ENCODE assay signal across 12 cellular contexts in genomic region chr20:63854766-63855362, GRCh38. TPM values are rescaled to one million over a fixed set of nuclear protein-coding genes. Genes with fewer than 3 reads are reported as not detected.
DNase-seq lines count a peak whose midpoint lies in the region; ATAC-seq, FAIRE-seq and TF ChIP-seq lines count a peak whose summit lies in the region.
"Had no signal": no experiment of that assay in that cellular context is flagged by ENCODE, and none has a peak within 500 bp of the region (broad histone marks: within the 10 kb centered on the region; RNA-seq: fewer than 3 reads in every experiment).

No MANE protein-coding gene starts in this region.

- no peaks in the 10 kb centered on the region for H3K27me3 ChIP-seq in HUES48 (ENCODE audit: control insufficient read depth, insufficient read depth, low read length)
- H3K27me3 ChIP-seq: MG63 had no signal

- peaks cover 48% of the 10 kb centered on the region for H3K4me1 ChIP-seq in HUES48 (ENCODE audit: control insufficient read depth, insufficient read depth, low read length)
- H3K4me1 ChIP-seq in kidney (ENCODE audit: control insufficient read depth in 1 of 2, insufficient read depth in 1 of 2, low read depth in 1 of 2, low read length in 2 of 2), result peaks cover 25 to 48% of the 10 kb centered on the region in 2 donors

- DNase-seq in choroid plexus epithelial cell (ENCODE audit: low read depth) (no peak), kidney (peak; percentile 84), HuH-7 (ENCODE audit: low spot score) (no peak)
- DNase-seq in effector CD8-positive, alpha-beta T cell (lab: John Stamatoyannopoulos, UW), result no peak
- DNase-seq: activated CD4-positive, alpha-beta memory T cell treated with anti-CD3 and anti-CD28 coated beads, Interleukin-2, amount 10 ng/mL, durations not matched to agents 7 days and 5 days; DMS53; MG63; RPMI8226 had no signal

- H3K4me3 ChIP-seq in HUES48 (ENCODE audit: low read depth, low read length), result peak overlapping the region; percentile 47; the same call in 1 of the 2 replicates
- peak overlapping the region; percentile 28 for H3K4me3 ChIP-seq in choroid plexus epithelial cell (ENCODE audit: low read depth, low read length)
- no peak overlapping the region for H3K4me3 ChIP-seq in kidney (ENCODE audit: low read length in 2 of 2)
- H3K4me3 ChIP-seq in skin epidermis, result peak overlapping the region in 2 of 7 experiments; percentile 4 to 8
- H3K4me3 ChIP-seq: MG63 had no signal

- H3K36me3 ChIP-seq in HUES48 (ENCODE audit: control insufficient read depth, insufficient read depth, low read length), result no peaks in the 10 kb centered on the region
- H3K36me3 ChIP-seq in kidney (ENCODE audit: control insufficient read depth in 1 of 2, insufficient read depth in 2 of 2, low read length in 2 of 2), result no peaks in the 10 kb centered on the region
- H3K36me3 ChIP-seq: MG63 had no signal

- H3K9me3 ChIP-seq in HUES48 (ENCODE audit: control insufficient read depth, insufficient read depth, low read length) (no peaks in the 10 kb centered on the region), kidney (ENCODE audit: control insufficient read depth in 1 of 2, low read length in 2 of 2) (no peaks in the 10 kb centered on the region)
- H3K9me3 ChIP-seq: MG63 had no signal

- no peak for FAIRE-seq in kidney (lab: Jason Lieb, UNC)

- intact Hi-C loops in kidney (cut with DNase I), result no loop called here

- no peak overlapping the region for H3K9ac ChIP-seq in HUES48 (ENCODE audit: low read depth, low read length)
- no peak overlapping the region for H3K9ac ChIP-seq in kidney (ENCODE audit: low read length in 2 of 2)

- H3K27ac ChIP-seq in HUES48 (ENCODE audit: low read depth, low read length) (peak overlapping the region; percentile 20), kidney (ENCODE audit: low read depth in 2 of 2, low read length in 2 of 2) (peak overlapping the region; percentile 48 to 71), skin epidermis (peak overlapping the region in 20 of 21 experiments; percentile 34 to 89 (median 76))

- TF ChIP-seq CTCF in choroid plexus epithelial cell (conservative IDR thresholded peaks at IDR 0.05; ENCODE audit: low read depth, low read length) (no peak), kidney (IDR thresholded peaks at IDR 0.05; ENCODE audit: borderline replicate concordance, extremely low read depth, insufficient read depth) (no peak)

- ATAC-seq in HG03432 (IDR thresholded peaks at IDR 0.05; ENCODE audit: unreplicated experiment) (no peak), HG03354 (IDR thresholded peaks at IDR 0.05; ENCODE audit: poor library complexity, severe bottlenecking, unreplicated experiment) (no peak)

RNA-seq across cellular contexts. Expression of gene ABHD16B, which starts 6.4 kb away (rescaled TPM):
- not detected for total RNA-seq in kidney
- polyA plus RNA-seq in kidney (ENCODE audit: insufficient read depth, low read depth, low replicate concordance), result not detected
- total RNA-seq: activated CD4-positive, alpha-beta memory T cell treated with anti-CD3 and anti-CD28 coated beads, Interleukin-2, amount 10 ng/mL, durations not matched to agents 7 days and 5 days had no signal

RNA-seq across cellular contexts. Expression of gene TPD52L2, which starts 10.2 kb away (rescaled TPM):
- total RNA-seq in kidney, result 78.0 TPM
- polyA plus RNA-seq in kidney (ENCODE audit: insufficient read depth, low read depth, low replicate concordance), result 73.1 TPM

RNA-seq across cellular contexts. Expression of gene ZBTB46, which starts 23.8 kb away (rescaled TPM):
- 24.0 TPM for total RNA-seq in kidney
- polyA plus RNA-seq in kidney (ENCODE audit: insufficient read depth, low read depth, low replicate concordance), result 4.5 TPM

RNA-seq across cellular contexts. Expression of gene DNAJC5, which starts 40.1 kb away (rescaled TPM):
- 52.3 TPM for total RNA-seq in kidney
- polyA plus RNA-seq in kidney (ENCODE audit: insufficient read depth, low read depth, low replicate concordance), result 24.4 TPM

Comparison
In these comparisons a context has a peak if more than half of its experiments do, and no peak if none do; other contexts are left out.
1. H3K27ac ChIP-seq: peak in every context shown above with its lines; median percentile 76 in skin epidermis; 60 in kidney; 20 in HUES48.
2. H3K4me3 ChIP-seq: peak in HUES48 (single experiment) and choroid plexus epithelial cell (single experiment); none in kidney (0 of 2).